1 cellular context compared by ENCODE assay signal in genomic region chr14:50659327-50659974, GRCh38.
TF ChIP-seq lines count a peak whose summit lies in the region.

No MANE protein-coding gene starts in this region.

TF ChIP-seq in IMR-90, 13 proteins besides CTCF, POLR2A, EP300 and RAD21 (continued from another document):
- TF ChIP-seq ELK1 (IDR thresholded peaks at IDR 0.05; ENCODE audit: borderline replicate concordance, low read depth, low read length), result no peak
- TF ChIP-seq RCOR1 (IDR thresholded peaks at IDR 0.05; ENCODE audit: insufficient replicate concordance, low read length), result no peak
- TF ChIP-seq MAZ (IDR thresholded peaks at IDR 0.05; ENCODE audit: borderline replicate concordance, low read depth, low read length), result no peak
- no peak for TF ChIP-seq FOS (IDR thresholded peaks at IDR 0.05; ENCODE audit: low read depth, low read length)
- TF ChIP-seq MAFK (IDR thresholded peaks at IDR 0.05; ENCODE audit: low read depth, low read length), result no peak
- no peak for TF ChIP-seq RFX5 (IDR thresholded peaks at IDR 0.05; ENCODE audit: low read depth, low read length)
- no peak for TF ChIP-seq MXI1 (IDR thresholded peaks at IDR 0.05; ENCODE audit: borderline replicate concordance, low read depth, low read length)
- TF ChIP-seq CEBPB (IDR thresholded peaks at IDR 0.05; ENCODE audit: low read depth, low read length), result no peak
- no peak for TF ChIP-seq USF2 (IDR thresholded peaks at IDR 0.05; ENCODE audit: low read depth, low read length)
- no peak for TF ChIP-seq BHLHE40 (IDR thresholded peaks at IDR 0.05; ENCODE audit: low read depth, low read length)
